16 cellular contexts compared by ENCODE assay signal in genomic region chr7:4888161-4888560, GRCh38. TPM values are rescaled to one million over a fixed set of nuclear protein-coding genes. Genes with fewer than 3 reads are reported as not detected.
A peak's percentile ranks its signal among the peaks of the same experiment; 100 is the strongest.
DNase-seq lines count a peak whose midpoint lies in the region; ATAC-seq and TF ChIP-seq lines count a peak whose summit lies in the region.
"Had no signal": no experiment of that assay in that cellular context is flagged by ENCODE, and none has a peak within 500 bp of the region (broad histone marks: within the 10 kb centered on the region; RNA-seq: fewer than 3 reads in every experiment).

No MANE protein-coding gene starts in this region.

- H3K9me3 ChIP-seq in IMR-90 (ENCODE audit: control insufficient read depth, insufficient read depth, low read length) (no peaks in the 10 kb centered on the region), PC-3 (ENCODE audit: low read length) (no peaks in the 10 kb centered on the region)
- H3K9me3 ChIP-seq: BLaER1 treated with 17β-estradiol and CSF1 and Interleukin-3, amounts not matched to agents 10 nM and 100 nM had no signal

- in situ Hi-C loops in IMR-90 (cut with MboI; ENCODE audit: low sequenced_read_pairs): no loop called here

- H3K14ac ChIP-seq in IMR-90 (replicated peaks; ENCODE audit: low read depth, low read length): no peak overlapping the region

- H4K5ac ChIP-seq in IMR-90 (ENCODE audit: low read depth, low read length): no peak overlapping the region

- intact Hi-C loops in IMR-90 (cut with micrococcal nuclease) (no loop called here), PC-3 (cut with micrococcal nuclease) (loop anchor here (10.0 kb wide), 1 partner anchor 87 kb away; no protein-coding TSS in a partner anchor)

- no peak overlapping the region for H2BK15ac ChIP-seq in IMR-90 (ENCODE audit: low read depth, low read length)

- H3K36me3 ChIP-seq in IMR-90 (ENCODE audit: control insufficient read depth, insufficient read depth, low read length) (no peaks in the 10 kb centered on the region), PC-3 (ENCODE audit: low read depth, low read length) (no peaks in the 10 kb centered on the region)
- H3K36me3 ChIP-seq: BLaER1 treated with 17β-estradiol and CSF1 and Interleukin-3, amounts not matched to agents 10 nM and 100 nM had no signal

- POLR2A ChIA-PET in IMR-90 (lab: Charles Lee; ENCODE audit: unreplicated experiment): no interaction called here
- POLR2A ChIA-PET in PC-3 (lab: Charles Lee; ENCODE audit: unreplicated experiment): no interaction called here

- no peak overlapping the region for H3K9ac ChIP-seq in IMR-90 (ENCODE audit: low read depth, low read length)
- no peak overlapping the region for H3K9ac ChIP-seq in PC-3 (ENCODE audit: low read length)
- H3K9ac ChIP-seq: BLaER1 treated with 17β-estradiol and CSF1 and Interleukin-3, amounts not matched to agents 10 nM and 100 nM; KMS-11 had no signal

- no peak overlapping the region for H4K91ac ChIP-seq in IMR-90 (ENCODE audit: insufficient read depth, low read depth, low read length)

- H2BK5ac ChIP-seq in IMR-90 (ENCODE audit: low read depth, low read length, poor library complexity, severe bottlenecking): no peak overlapping the region

- no peak overlapping the region for H3K27ac ChIP-seq in IMR-90 (ENCODE audit: insufficient read depth, low read length)
- no peak overlapping the region for H3K27ac ChIP-seq in PC-3 (ENCODE audit: low read length)
- H3K27ac ChIP-seq: BLaER1 treated with 17β-estradiol and CSF1 and Interleukin-3, amounts not matched to agents 10 nM and 100 nM; KMS-11 had no signal

- H3K9me2 ChIP-seq in PC-3 (replicated peaks; ENCODE audit: low read length): no peaks in the 10 kb centered on the region

- H3K79me1 ChIP-seq in IMR-90 (ENCODE audit: low read depth in 1 of 2, low read length in 2 of 2): no peaks in the 10 kb centered on the region

- H3K18ac ChIP-seq in IMR-90 (ENCODE audit: low read depth, low read length): no peak overlapping the region

- no peak for TF ChIP-seq CTCF in IMR-90 (conservative IDR thresholded peaks at IDR 0.05; ENCODE audit: low read depth, low read length)
- no peak for TF ChIP-seq CTCF in PC-3 (conservative IDR thresholded peaks at IDR 0.05; ENCODE audit: low read depth, low read length)

- H2AK5ac ChIP-seq in IMR-90 (ENCODE audit: low read depth, low read length): no peak overlapping the region

- CTCF ChIA-PET in IMR-90 (lab: Yijun Ruan, JAX) (no interaction called here), PC-3 (lab: Charles Lee) (no interaction called here)

- H4K20me1 ChIP-seq in IMR-90 (ENCODE audit: insufficient read depth, low read length) (no peaks in the 10 kb centered on the region), PC-3 (ENCODE audit: low read length) (no peaks in the 10 kb centered on the region)
- H4K20me1 ChIP-seq: BLaER1 treated with 17β-estradiol and CSF1 and Interleukin-3, amounts not matched to agents 10 nM and 100 nM had no signal

- no peak overlapping the region for H2AK9ac ChIP-seq in IMR-90 (replicated peaks; ENCODE audit: low read depth, low read length, poor library complexity)

- H2AFZ ChIP-seq in IMR-90 (replicated peaks; ENCODE audit: low read length, poor library complexity) (no peak overlapping the region), PC-3 (ENCODE audit: low read length) (no peak overlapping the region)

- TF ChIP-seq POLR2A in IMR-90 (IDR thresholded peaks at IDR 0.05; ENCODE audit: low read depth, low read length): no peak

- no peaks in the 10 kb centered on the region for H3K79me2 ChIP-seq in PC-3 (ENCODE audit: low read length)

- H3K23ac ChIP-seq in IMR-90 (ENCODE audit: low read depth, low read length): no peak overlapping the region

- H2BK20ac ChIP-seq in IMR-90 (ENCODE audit: low read depth, low read length): no peak overlapping the region

- H3K4me1 ChIP-seq in IMR-90 (ENCODE audit: control insufficient read depth, insufficient read depth, low read length) (no peaks in the 10 kb centered on the region), PC-3 (ENCODE audit: insufficient read depth, low read length) (no peaks in the 10 kb centered on the region)

- no peaks in the 10 kb centered on the region for H3K9me1 ChIP-seq in IMR-90 (ENCODE audit: insufficient read depth, low read length)

- TF ChIP-seq RAD21 in IMR-90 (IDR thresholded peaks at IDR 0.05; ENCODE audit: low read length): no peak

- dilution Hi-C loops in IMR-90 (cut with HindIII; ENCODE audit: low sequenced_read_pairs, unreplicated experiment): no loop called here

- H3K27me3 ChIP-seq in IMR-90 (ENCODE audit: control insufficient read depth, insufficient read depth, low read length) (no peaks in the 10 kb centered on the region; the same call in 1 of the 2 replicates), PC-3 (ENCODE audit: low read length) (no peaks in the 10 kb centered on the region)

- ATAC-seq in IMR-90 (ENCODE audit: low read depth) (no peak), PC-3 (no peak; the same call in 1 of the 2 replicates), GM18873 (IDR thresholded peaks at IDR 0.05; ENCODE audit: low FRiP score, unreplicated experiment) (no peak), GM18498 (IDR thresholded peaks at IDR 0.05; ENCODE audit: unreplicated experiment) (no peak)
- ATAC-seq: CD8-positive, alpha-beta T cell; Right ventricle myocardium inferior had no signal

- H3K56ac ChIP-seq in IMR-90 (ENCODE audit: extremely low read depth, insufficient read depth, low read length): 0 out of 2 replicates have a peak overlapping the region, but pooled peaks have one; percentile 1

- H3K4me3 ChIP-seq in IMR-90 (ENCODE audit: insufficient read depth, low read depth, low read length) (no peak overlapping the region), PC-3 (ENCODE audit: low read length) (no peak overlapping the region)
- H3K4me3 ChIP-seq: BLaER1 treated with 17β-estradiol and CSF1 and Interleukin-3, amounts not matched to agents 10 nM and 100 nM had no signal

- H3K4me2 ChIP-seq in IMR-90 (ENCODE audit: low read depth, low read length) (no peak overlapping the region), PC-3 (ENCODE audit: low read length) (no peak overlapping the region)
- H3K4me2 ChIP-seq: BLaER1 treated with 17β-estradiol and CSF1 and Interleukin-3, amounts not matched to agents 10 nM and 100 nM; KMS-11 had no signal

- WGBS in IMR-90 (ENCODE audit: extremely low coverage in 2 of 2, insufficient read length in 1 of 2), 2 experiments: no CpG with 5 or more reads among the region's 3 CpGs

- no peak overlapping the region for H4K8ac ChIP-seq in IMR-90 (ENCODE audit: low read depth in 2 of 2, low read length in 2 of 2)

- DNase-seq in DMS153 (lab: John Stamatoyannopoulos, UW) (peak; percentile 36), IMR-90 (no peak), NCI-H345 (lab: John Stamatoyannopoulos, UW) (peak; percentile 39), PC-3 (peak; percentile 50), NCI-H187 treated with DMSO at 0.1 percent for 48 hours (lab: John Stamatoyannopoulos, UW) (no peak)
- DNase-seq in activated CD4-positive, alpha-beta T cell treated with anti-CD3 and anti-CD28 coated beads, Interleukin-2, amount 50 U/mL, for 4 hours: no peak
- DNase-seq: CD8-positive, alpha-beta T cell; NCI-H1436; NCI-H2107; NK-92 treated with Interleukin-12 subunit alpha and Interleukin-12 subunit beta, amount 100 ng/mL, for 24 hours had no signal

- no peak overlapping the region for H3K4ac ChIP-seq in IMR-90 (ENCODE audit: low read depth, low read length)

- BruUV-seq in IMR-90 (replicated peaks; lab: Mats Ljungman, UMichigan) (no TSS peak), PC-3 (replicated peaks; lab: Mats Ljungman, UMichigan) (no TSS peak)

- no peaks in the 10 kb centered on the region for H3F3A ChIP-seq in PC-3 (ENCODE audit: low read length, unreplicated experiment)

- H2BK120ac ChIP-seq in IMR-90 (ENCODE audit: low read depth, low read length): no peak overlapping the region

TF ChIP-seq in IMR-90, 13 proteins besides CTCF, POLR2A, EP300 and RAD21 (continues in another document):
- TF ChIP-seq MAZ (IDR thresholded peaks at IDR 0.05; ENCODE audit: borderline replicate concordance, low read depth, low read length) (no peak), ELK1 (IDR thresholded peaks at IDR 0.05; ENCODE audit: borderline replicate concordance, low read depth, low read length) (no peak), NFE2L2 (IDR thresholded peaks at IDR 0.05; ENCODE audit: low read depth, low read length) (no peak), BHLHE40 (IDR thresholded peaks at IDR 0.05; ENCODE audit: low read depth, low read length) (no peak), MXI1 (IDR thresholded peaks at IDR 0.05; ENCODE audit: borderline replicate concordance, low read depth, low read length) (no peak), RCOR1 (IDR thresholded peaks at IDR 0.05; ENCODE audit: insufficient replicate concordance, low read length) (no peak), SMC3 (IDR thresholded peaks at IDR 0.05; ENCODE audit: low read depth, low read length) (no peak), RFX5 (IDR thresholded peaks at IDR 0.05; ENCODE audit: low read depth, low read length) (no peak), USF2 (IDR thresholded peaks at IDR 0.05; ENCODE audit: low read depth, low read length) (no peak), CEBPB (IDR thresholded peaks at IDR 0.05; ENCODE audit: low read depth, low read length) (no peak)

RNA-seq across cellular contexts. Expression of gene RADIL, which starts 4.6 kb away (rescaled TPM):
- total RNA-seq in IMR-90 (2012; rRNA removed) (0.18 TPM in 1 of 2 replicates, not detected in the other), PC-3 (2014; rRNA removed) (5.6 and 9.3 TPM in 2 replicates)
- polyA plus RNA-seq in IMR-90 (2012; rRNA removed): 0.36 and 0.48 TPM in 2 replicates
- polyA plus RNA-seq in IMR-90 (2012; cell fraction: cytosol; rRNA removed): 0.23 and 0.42 TPM in 2 replicates
- polyA plus RNA-seq in IMR-90 (2012; cell fraction: nucleus; rRNA removed; ENCODE audit: low replicate concordance): 0.49 and 0.70 TPM in 2 replicates
- total RNA-seq: CD8-positive, alpha-beta T cell; MCF 10A had no signal

RNA-seq across cellular contexts. Expression of gene PAPOLB, which starts 26.3 kb away (rescaled TPM):
- total RNA-seq in IMR-90 (2012; rRNA removed) (under 0.01 TPM in 2 replicates), PC-3 (2014; rRNA removed) (0.29 and 0.40 TPM in 2 replicates)
- polyA plus RNA-seq in IMR-90 (2012; rRNA removed): not detected in 2 replicates
- polyA plus RNA-seq in IMR-90 (2012; cell fraction: cytosol; rRNA removed): not detected in 2 replicates
- not detected in 2 replicates for polyA plus RNA-seq in IMR-90 (2012; cell fraction: nucleus; rRNA removed; ENCODE audit: low replicate concordance)
- total RNA-seq: CD8-positive, alpha-beta T cell; MCF 10A had no signal

Comparison
In these comparisons a context has a peak if more than half of its experiments do, and no peak if none do; other contexts are left out.
1. DNase-seq: peak in DMS153 (single experiment), NCI-H345 (single experiment) and PC-3 (single experiment); none in IMR-90 (single experiment), activated CD4-positive, alpha-beta T cell treated with anti-CD3 and anti-CD28 coated beads, Interleukin-2, amount 50 U/mL, for 4 hours (0 of 2) and NCI-H187 treated with DMSO at 0.1 percent for 48 hours (single experiment).